ENCODE assay signal across 19 cellular contexts in genomic region chr13:94121686-94122085, GRCh38.
DNase-seq lines count a peak whose midpoint lies in the region; ATAC-seq and TF ChIP-seq lines count a peak whose summit lies in the region.
"Had no signal": no experiment of that assay in that cellular context is flagged by ENCODE, and none has a peak within 500 bp of the region (broad histone marks: within the 10 kb centered on the region; RNA-seq: fewer than 3 reads in every experiment).

No MANE protein-coding gene starts in this region.

- H3K4me3 ChIP-seq in RWPE2 (ENCODE audit: severe bottlenecking) (no peak overlapping the region), fibroblast of pulmonary artery (replicated peaks; ENCODE audit: low read depth, low read length) (no peak overlapping the region)
- H3K4me3 ChIP-seq: A549, esophagus muscularis mucosa, suprapubic skin had no signal

- peaks cover 3 to 8% (median 7%) of the 10 kb centered on the region in 5 donors for H3K27me3 Mint-ChIP-seq in naive thymus-derived CD8-positive, alpha-beta T cell
- H3K27me3 Mint-ChIP-seq in type B pancreatic cell, result no peaks in the 10 kb centered on the region

- no peak for TF ChIP-seq CTCF in RWPE2 (IDR thresholded peaks at IDR 0.05; ENCODE audit: poor library complexity, severe bottlenecking)
- no peak for TF ChIP-seq CTCF in fibroblast of pulmonary artery (IDR thresholded peaks at IDR 0.05; ENCODE audit: low read length, missing control alignments)
- TF ChIP-seq CTCF in type B pancreatic cell (conservative IDR thresholded peaks at IDR 0.05), result no peak

- POLR2A ChIA-PET in naive thymus-derived CD8-positive, alpha-beta T cell (lab: Charles Lee), result no interaction called here

- H3K36me3 Mint-ChIP-seq in naive thymus-derived CD8-positive, alpha-beta T cell, result no peaks in the 10 kb centered on the region
- no peaks in the 10 kb centered on the region for H3K36me3 Mint-ChIP-seq in type B pancreatic cell
- H3K36me3 Mint-ChIP-seq: activated naive CD8-positive, alpha-beta T cell treated with anti-CD3 and anti-CD28 coated beads, Interleukin-2, amount 10 ng/mL, durations not matched to agents 7 days and 5 days had no signal

- no peaks in the 10 kb centered on the region for H3K36me3 ChIP-seq in RWPE2 (ENCODE audit: low read depth)
- H3K36me3 ChIP-seq: esophagus muscularis mucosa, suprapubic skin had no signal

- no peak overlapping the region for H3K27ac Mint-ChIP-seq in naive thymus-derived CD8-positive, alpha-beta T cell
- no peak overlapping the region for H3K27ac Mint-ChIP-seq in type B pancreatic cell
- H3K27ac Mint-ChIP-seq: activated naive CD8-positive, alpha-beta T cell treated with anti-CD3 and anti-CD28 coated beads, Interleukin-2, amount 10 ng/mL, durations not matched to agents 7 days and 5 days; dendritic cell treated with granulocyte-macrophage colony-stimulating factor and Interleukin-4, amounts not matched to agents 40 ng/mL and 50 ng/mL, for 4 days had no signal

- ATAC-seq in RWPE2 (ENCODE audit: low read depth), result peak; percentile 44; the same call in 1 of the 3 replicates
- no peak for ATAC-seq in naive thymus-derived CD8-positive, alpha-beta T cell
- no peak for ATAC-seq in GM21515 (IDR thresholded peaks at IDR 0.05; ENCODE audit: unreplicated experiment)
- ATAC-seq: A549, Panc1 had no signal

- peak; percentile 18 for DNase-seq in NOMO-1 treated with DMSO at 0.1 percent for 48 hours (lab: John Stamatoyannopoulos, UW; ENCODE audit: unreplicated experiment)
- no peak for DNase-seq in NOMO-1 treated with dmso at 0.1 percent for 144 hours (lab: John Stamatoyannopoulos, UW; ENCODE audit: unreplicated experiment)
- DNase-seq in RWPE2 (ENCODE audit: low spot score), result no peak
- peak; percentile 63 for DNase-seq in fibroblast of pulmonary artery (ENCODE audit: low read depth)
- peak; percentile 22 for DNase-seq in stromal cell of bone marrow (ENCODE audit: low read depth)
- DNase-seq in naive thymus-derived CD8-positive, alpha-beta T cell, result no peak
- DNase-seq in type B pancreatic cell (ENCODE audit: extremely low spot score, unreplicated experiment), result no peak
- DNase-seq: activated naive CD8-positive, alpha-beta T cell treated with anti-CD3 and anti-CD28 coated beads, Interleukin-2, amount 10 ng/mL, durations not matched to agents 7 days and 5 days; H7; midbrain; NCI-H1092 treated with DMSO at 0.1 percent for 48 hours; NCI-H446; occipital lobe had no signal

- H3K27ac ChIP-seq in RWPE2 (ENCODE audit: poor library complexity, severe bottlenecking), result no peak overlapping the region
- H3K27ac ChIP-seq: A549, esophagus muscularis mucosa, suprapubic skin had no signal

- H3K4me3 Mint-ChIP-seq in naive thymus-derived CD8-positive, alpha-beta T cell, result no peak overlapping the region
- H3K4me3 Mint-ChIP-seq in type B pancreatic cell, result no peak overlapping the region
- H3K4me3 Mint-ChIP-seq: activated naive CD8-positive, alpha-beta T cell treated with anti-CD3 and anti-CD28 coated beads, Interleukin-2, amount 10 ng/mL, durations not matched to agents 7 days and 5 days; dendritic cell treated with granulocyte-macrophage colony-stimulating factor and Interleukin-4, amounts not matched to agents 40 ng/mL and 50 ng/mL, for 4 days had no signal

- H3K9me3 ChIP-seq in RWPE2 (ENCODE audit: severe bottlenecking), result no peaks in the 10 kb centered on the region
- H3K9me3 ChIP-seq: A549, esophagus muscularis mucosa, suprapubic skin had no signal

- no peaks in the 10 kb centered on the region for H3K9me3 Mint-ChIP-seq in naive thymus-derived CD8-positive, alpha-beta T cell
- no peaks in the 10 kb centered on the region for H3K9me3 Mint-ChIP-seq in type B pancreatic cell
- H3K9me3 Mint-ChIP-seq: activated naive CD8-positive, alpha-beta T cell treated with anti-CD3 and anti-CD28 coated beads, Interleukin-2, amount 10 ng/mL, durations not matched to agents 7 days and 5 days; dendritic cell treated with granulocyte-macrophage colony-stimulating factor and Interleukin-4, amounts not matched to agents 40 ng/mL and 50 ng/mL, for 4 days had no signal

- no peaks in the 10 kb centered on the region for H3K27me3 ChIP-seq in RWPE2 (ENCODE audit: insufficient read depth, poor library complexity, severe bottlenecking)
- H3K27me3 ChIP-seq: esophagus muscularis mucosa, suprapubic skin had no signal

- H3K4me1 ChIP-seq in RWPE2 (ENCODE audit: insufficient read depth, poor library complexity, severe bottlenecking), result no peaks in the 10 kb centered on the region
- H3K4me1 ChIP-seq: A549, esophagus muscularis mucosa, suprapubic skin had no signal

- H3K4me1 Mint-ChIP-seq in naive thymus-derived CD8-positive, alpha-beta T cell, result no peaks in the 10 kb centered on the region
- peaks cover 25% of the 10 kb centered on the region for H3K4me1 Mint-ChIP-seq in type B pancreatic cell (ENCODE audit: unreplicated experiment)
- H3K4me1 Mint-ChIP-seq: activated naive CD8-positive, alpha-beta T cell treated with anti-CD3 and anti-CD28 coated beads, Interleukin-2, amount 10 ng/mL, durations not matched to agents 7 days and 5 days had no signal

Comparison
In these comparisons a context has a peak if more than half of its experiments do, and no peak if none do; other contexts are left out.
1. DNase-seq: peak in NOMO-1 treated with DMSO at 0.1 percent for 48 hours (single experiment), fibroblast of pulmonary artery (single experiment) and stromal cell of bone marrow (single experiment); none in NOMO-1 treated with dmso at 0.1 percent for 144 hours (single experiment), RWPE2 (single experiment), naive thymus-derived CD8-positive, alpha-beta T cell (0 of 10) and type B pancreatic cell (single experiment).